Comparison of ENCODE assay signal across 8 cellular contexts in genomic region chr18:72544092-72544886, GRCh38. TPM values are rescaled to one million over a fixed set of nuclear protein-coding genes. Genes with fewer than 3 reads are reported as not detected.
DNase-seq lines count a peak whose midpoint lies in the region; ATAC-seq and TF ChIP-seq lines count a peak whose summit lies in the region.

Gene CBLN2, minus strand, starts transcription at chr18:72544342. Its CDS starts 2,182 bp downstream, at chr18:72542160.

- peak in 2 of 3 donors; percentile 37 to 42 for TF ChIP-seq CTCF in breast epithelium (IDR thresholded peaks at IDR 0.05)

- H3K9me3 ChIP-seq in breast epithelium, result no peaks in the 10 kb centered on the region

- intact Hi-C loops in breast epithelium (cut with DNase I; ENCODE audit: low total_unique reads), result no loop called here

- H3K36me3 ChIP-seq in breast epithelium, result no peaks in the 10 kb centered on the region

- H3K4me3 ChIP-seq in breast epithelium, result peak within 1 kb of the TSS in 2 of 3 donors; percentile 39 to 61

- no peak for TF ChIP-seq POLR2A in breast epithelium (IDR thresholded peaks at IDR 0.05)

- H3K27me3 ChIP-seq in breast epithelium, result peaks cover 6 to 45% of the 10 kb centered on the region in 2 donors

- no peak within 1 kb of the TSS for H3K27ac ChIP-seq in breast epithelium

- ATAC-seq in GM19467 (IDR thresholded peaks at IDR 0.05; ENCODE audit: unreplicated experiment), result peak; percentile 88
- peak; percentile 92 for ATAC-seq in HG03565 (IDR thresholded peaks at IDR 0.05; ENCODE audit: unreplicated experiment)

- DNase-seq in EH (ENCODE audit: low read depth), result peak; percentile 20
- DNase-seq in OCI-M1 (lab: John Stamatoyannopoulos, UW), result peak; percentile 86
- DNase-seq in breast epithelium (ENCODE audit: low spot score in 2 of 2), result no peak
- peak; percentile 21 for DNase-seq in kidney glomerular epithelial cell (lab: John Stamatoyannopoulos, UW)
- peak; percentile 13 for DNase-seq in stimulated activated CD8-positive, alpha-beta memory T cell treated with anti-CD3 and anti-CD28 coated beads, Interleukin-4, amount 100 ng/mL, for 24 hours (ENCODE audit: low read depth)
- no peak for DNase-seq in AML-193 (lab: John Stamatoyannopoulos, UW)

- H3K4me1 ChIP-seq in breast epithelium, result peaks cover 0 to 11% of the 10 kb centered on the region in 2 donors

RNA-seq across cellular contexts. Expression of gene CBLN2, which starts in this region (rescaled TPM):
- total RNA-seq in breast epithelium, result under 1 TPM in 1 of 3 donors, not detected in 2; 0.15 TPM

Comparison
In these comparisons a context has a peak if more than half of its experiments do, and no peak if none do; other contexts are left out.
1. DNase-seq: peak in EH (single experiment), OCI-M1 (single experiment), kidney glomerular epithelial cell (single experiment) and stimulated activated CD8-positive, alpha-beta memory T cell treated with anti-CD3 and anti-CD28 coated beads, Interleukin-4, amount 100 ng/mL, for 24 hours (single experiment); none in breast epithelium (0 of 2) and AML-193 (0 of 2).